22 cellular contexts compared by ENCODE assay signal in the genomic region with DNA sequence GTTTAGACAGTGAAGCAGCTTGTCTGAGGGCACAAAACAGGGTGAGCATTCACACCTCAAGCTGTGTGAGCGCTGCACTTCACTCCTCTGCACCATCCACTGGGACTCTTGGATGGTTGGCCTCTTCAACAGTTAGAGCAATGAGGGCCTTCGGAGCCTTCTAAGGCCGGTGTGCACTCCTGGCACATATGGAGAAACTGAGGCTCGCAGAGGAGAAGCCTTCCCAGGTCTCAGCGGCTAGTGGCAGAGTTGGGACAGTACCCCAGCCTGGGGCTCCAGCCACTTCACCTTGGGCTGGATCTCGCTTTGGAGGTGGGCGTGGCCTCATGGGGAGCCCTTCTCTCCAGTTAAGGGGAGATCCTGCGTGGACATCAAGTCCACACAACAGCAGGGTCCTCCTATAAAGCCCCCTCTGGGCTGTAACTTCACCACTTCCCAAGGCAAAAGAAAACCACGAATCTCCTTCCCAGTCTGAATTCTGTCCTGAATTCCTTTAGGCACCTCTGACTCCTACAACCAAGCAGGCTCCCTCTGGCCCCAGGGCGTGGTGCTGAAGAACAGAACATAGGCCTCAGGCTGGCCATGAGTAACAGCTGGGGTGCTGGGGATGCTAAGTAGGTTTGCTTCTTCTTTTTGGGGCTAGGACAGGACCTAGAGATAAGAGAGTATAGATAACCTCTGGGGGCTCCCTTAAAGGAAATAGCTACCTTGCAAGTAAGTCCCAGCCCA. TPM values are rescaled to one million over a fixed set of nuclear protein-coding genes. Genes with fewer than 3 reads are reported as not detected.
DNase-seq lines count a peak whose midpoint lies in the region; TF ChIP-seq lines count a peak whose summit lies in the region.
"Had no signal": no experiment of that assay in that cellular context is flagged by ENCODE, and none has a peak within 500 bp of the region (broad histone marks: within the 10 kb centered on the region; RNA-seq: fewer than 3 reads in every experiment).

No MANE protein-coding gene starts in this region.

- peaks cover 46% of the 10 kb centered on the region for H3F3A ChIP-seq in GM23248 (ENCODE audit: insufficient read depth)

- H3K9me3 ChIP-seq in GM23248 (ENCODE audit: low read depth) (no peaks in the 10 kb centered on the region), endodermal cell (ENCODE audit: control insufficient read depth, low read length) (no peaks in the 10 kb centered on the region)
- H3K9me3 ChIP-seq: ovary, Peyer's patch, vagina had no signal

- no peaks in the 10 kb centered on the region for H4K20me1 ChIP-seq in GM23248 (ENCODE audit: insufficient read depth)

- H3K36me3 Mint-ChIP-seq in endodermal cell (ENCODE audit: low read depth): no peaks in the 10 kb centered on the region

- in situ Hi-C loops in GM23248 (cut with MboI): loop anchor here (25.0 kb wide), 1 partner anchor 280 kb away; no protein-coding TSS in a partner anchor
- in situ Hi-C loops in ACHN (cut with HindIII; ENCODE audit: low pct_ligation_motif_present, low pct_unique_long_range_greater_than_20kb, low sequenced_read_pairs): no loop called here

- H3K4me3 Mint-ChIP-seq in endodermal cell: no peak overlapping the region
- H3K4me3 Mint-ChIP-seq: central memory CD8-positive, alpha-beta T cell had no signal

- no peak for TF ChIP-seq CTCF in endodermal cell (conservative IDR thresholded peaks at IDR 0.05)

- DNase-seq in GM23248 (peak; percentile 80), NCI-H226 (peak; percentile 72), endodermal cell (peak; percentile 46), renal cortical epithelial cell (ENCODE audit: low read depth) (peak; percentile 33), HK-2 (ENCODE audit: unreplicated experiment) (no peak), NCI-H2196 treated with DMSO at 0.1 percent for 48 hours (lab: John Stamatoyannopoulos, UW; ENCODE audit: unreplicated experiment) (no peak), ACHN (no peak)
- DNase-seq: activated CD4-positive, alpha-beta T cell treated with anti-CD3 and anti-CD28 coated beads, Interleukin-2, amount 50 U/mL, for 1 hour; activated T-cell treated with anti-CD3 and anti-CD28 coated beads, Interleukin-2, amount 50 U/mL, for 48 hours; NCI-H187; NCI-H526; small intestine; stimulated activated naive CD8-positive, alpha-beta T cell treated with anti-CD3 and anti-CD28 coated beads, Interleukin-15, Interleukin-2, amounts not matched to agents 100 U/mL and 50 U/mL, for 24 hours had no signal

- peaks cover 14% of the 10 kb centered on the region for H3K36me3 ChIP-seq in GM23248 (ENCODE audit: low read depth)
- H3K36me3 ChIP-seq in endodermal cell (ENCODE audit: control insufficient read depth, insufficient read depth, low read length): no peaks in the 10 kb centered on the region

- H3K4me2 ChIP-seq in GM23248 (ENCODE audit: unreplicated experiment): no peak overlapping the region

- peaks cover 24% of the 10 kb centered on the region for H3K4me1 Mint-ChIP-seq in endodermal cell

- no peaks in the 10 kb centered on the region for H3K9me2 ChIP-seq in GM23248 (ENCODE audit: insufficient read depth)

- peaks cover 1% of the 10 kb centered on the region for H3K27me3 Mint-ChIP-seq in endodermal cell (ENCODE audit: insufficient read depth)

- H3K27ac ChIP-seq in GM23248 (peak overlapping the region; percentile 15; the same call in 1 of the 2 replicates), endodermal cell (ENCODE audit: low read depth, low read length) (no peak overlapping the region)
- H3K27ac ChIP-seq: C4-2B, ovary, Peyer's patch, vagina had no signal

- H3K27me3 ChIP-seq in GM23248 (replicated peaks; ENCODE audit: insufficient read depth) (no peaks in the 10 kb centered on the region), endodermal cell (ENCODE audit: control insufficient read depth, insufficient read depth, low read length, poor library complexity, severe bottlenecking) (no peaks in the 10 kb centered on the region)
- H3K27me3 ChIP-seq: ovary, Peyer's patch, vagina had no signal

- H3K4me3 ChIP-seq in GM23248 (no peak overlapping the region), endodermal cell (ENCODE audit: low read length) (no peak overlapping the region)
- H3K4me3 ChIP-seq: ovary, Peyer's patch, vagina had no signal

- WGBS in GM23248 (ENCODE audit: low coverage in 1 of 2, low lambda C conversion rate in 2 of 2, missing lambda C conversion rate in 2 of 2), 2 experiments: 89 to 92% methylated on average over 10 of the region's 10 CpGs
- WGBS in endodermal cell (ENCODE audit: insufficient coverage in 1 of 2, insufficient read length in 1 of 2), 2 experiments: 90 to 92% methylated on average over 7 to 10 of the region's 10 CpGs

- no peaks in the 10 kb centered on the region for H3K9me3 Mint-ChIP-seq in endodermal cell
- H3K9me3 Mint-ChIP-seq: central memory CD8-positive, alpha-beta T cell had no signal

- H3K27ac Mint-ChIP-seq in endodermal cell: no peak overlapping the region

- H2AFZ ChIP-seq in GM23248: no peak overlapping the region

- no peaks in the 10 kb centered on the region for H3K79me2 ChIP-seq in GM23248 (ENCODE audit: insufficient read depth)

- H3K4me1 ChIP-seq in GM23248 (ENCODE audit: insufficient read depth): peaks cover 29% of the 10 kb centered on the region
- peaks cover 9% of the 10 kb centered on the region for H3K4me1 ChIP-seq in endodermal cell (ENCODE audit: control insufficient read depth, insufficient read depth, low read length)

- H3K9ac ChIP-seq in GM23248: no peak overlapping the region
- no peak overlapping the region for H3K9ac ChIP-seq in endodermal cell (ENCODE audit: extremely low read depth, low read length, poor library complexity, severe bottlenecking)

RNA-seq across cellular contexts. Expression of a gene that starts 30.5 kb away (rescaled TPM):
- 0.63 TPM in 1 of 2 replicates, not detected in the other for total RNA-seq in GM23248 (2014; rRNA removed; shearing (Covaris generic))
- 0.48 and 0.56 TPM in 2 replicates for polyA plus RNA-seq in GM23248 (2016; fragmentation: Nextera tagmentation; extraction: Ambion mirVana)
- not detected for total RNA-seq in endodermal cell
- polyA plus RNA-seq in endodermal cell (2013, experiment 1 of 2): 0.39 TPM
- polyA plus RNA-seq in endodermal cell (2013, experiment 2 of 2): not detected
- total RNA-seq in renal cortical epithelial cell: not detected in 2 replicates
- total RNA-seq: endothelial cell of umbilical vein had no signal
- polyA plus RNA-seq: endothelial cell of umbilical vein, keratinocyte had no signal

RNA-seq across cellular contexts. Expression of a gene that starts 38.8 kb away (rescaled TPM):
- 189 and 205 TPM in 2 replicates for total RNA-seq in GM23248 (2014; rRNA removed; shearing (Covaris generic))
- polyA plus RNA-seq in GM23248 (2016; fragmentation: Nextera tagmentation; extraction: Ambion mirVana): 155 and 163 TPM in 2 replicates
- 1 to 10 TPM; 4.1 to 6.5 TPM for total RNA-seq in endodermal cell
- 18.6 TPM for polyA plus RNA-seq in endodermal cell (2013, experiment 1 of 2)
- polyA plus RNA-seq in endodermal cell (2013, experiment 2 of 2): 22.1 TPM
- total RNA-seq in renal cortical epithelial cell: 0.30 and 0.52 TPM in 2 replicates

RNA-seq across cellular contexts. Expression of a gene that starts 49.7 kb away (rescaled TPM):
- total RNA-seq in GM23248 (2014; rRNA removed; shearing (Covaris generic)): not detected in 2 replicates
- 0.19 TPM in 1 of 2 replicates, not detected in the other for polyA plus RNA-seq in GM23248 (2016; fragmentation: Nextera tagmentation; extraction: Ambion mirVana)
- not detected for total RNA-seq in endodermal cell
- 0.28 TPM for polyA plus RNA-seq in endodermal cell (2013, experiment 1 of 2)
- 0.33 TPM for polyA plus RNA-seq in endodermal cell (2013, experiment 2 of 2)
- not detected in 2 replicates for total RNA-seq in renal cortical epithelial cell
- total RNA-seq: endothelial cell of umbilical vein; mononuclear cell; T-helper 1 cell treated with Interleukin-12 subunit alpha and Interleukin-12 subunit beta and Interleukin-4 antibody, amounts not matched to agents 30 ng/mL and 1 ng/mL, for 36 hours; vagina had no signal
- polyA plus RNA-seq: endothelial cell of umbilical vein, keratinocyte had no signal

Comparison
In these comparisons a context has a peak if more than half of its experiments do, and no peak if none do; other contexts are left out.
1. DNase-seq: peak in GM23248 (single experiment), NCI-H226 (single experiment), endodermal cell (single experiment) and renal cortical epithelial cell (single experiment); none in HK-2 (single experiment), NCI-H2196 treated with DMSO at 0.1 percent for 48 hours (single experiment) and ACHN (single experiment).
2. RNA of a gene that starts 38.8 kb away (total RNA-seq): 189 to 205 TPM in GM23248; 4.1 to 6.5 TPM in endodermal cell and 0.30 to 0.52 TPM in renal cortical epithelial cell; every median in the first group is over 10 times any median in the second.